Comparison of ENCODE assay signal across 23 cellular contexts in the genomic region with DNA sequence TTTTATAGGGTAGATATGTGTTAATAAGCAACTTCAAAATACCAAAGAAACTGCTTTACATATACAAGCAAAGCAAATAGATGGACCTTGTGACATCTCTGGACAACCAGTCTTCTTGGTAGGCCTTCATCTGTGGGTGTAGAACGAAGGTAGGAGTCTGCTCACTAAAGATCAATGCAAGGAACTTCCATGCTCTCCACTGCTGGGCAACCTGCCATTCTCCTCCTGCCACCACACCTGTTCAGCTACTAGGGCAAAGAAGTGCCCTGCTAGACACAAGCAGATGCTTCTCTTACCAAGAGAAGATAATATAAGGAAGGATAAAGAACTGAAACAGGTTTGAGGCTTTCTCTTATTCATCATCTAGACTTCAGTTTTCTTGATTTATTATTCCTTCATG. TPM values are rescaled to one million over a fixed set of nuclear protein-coding genes. Genes with fewer than 3 reads are reported as not detected.
DNase-seq lines count a peak whose midpoint lies in the region; ATAC-seq, FAIRE-seq and TF ChIP-seq lines count a peak whose summit lies in the region.
"Had no signal": no experiment of that assay in that cellular context is flagged by ENCODE, and none has a peak within 500 bp of the region (broad histone marks: within the 10 kb centered on the region; RNA-seq: fewer than 3 reads in every experiment).

No MANE protein-coding gene starts in this region.

- intact Hi-C loops in IMR-90 (cut with micrococcal nuclease) = no loop called here
- intact Hi-C loops in GM12878 (cut with micrococcal nuclease; ENCODE audit: unreplicated experiment) = no loop called here
- intact Hi-C loops in thyroid gland (cut with DNase I) = no loop called here
- intact Hi-C loops in CD14-positive monocyte (cut with micrococcal nuclease) = loop anchor here (5.0 kb wide), 2 partner anchors 51 to 109 kb away; no protein-coding TSS in a partner anchor
- intact Hi-C loops in activated naive CD4-positive, alpha-beta T cell treated with anti-CD3 and anti-CD28 coated beads for 36 hours (cut with micrococcal nuclease) = no loop called here

- peaks cover 28% of the 10 kb centered on the region for H3K4me1 Mint-ChIP-seq in CD14-positive monocyte
- no peaks in the 10 kb centered on the region for H3K4me1 Mint-ChIP-seq in activated naive CD4-positive, alpha-beta T cell treated with anti-CD3 and anti-CD28 coated beads for 36 hours (ENCODE audit: low read depth)
- H3K4me1 Mint-ChIP-seq: CD4-positive, alpha-beta memory T cell had no signal

- peaks cover 20% of the 10 kb centered on the region for H3K9me1 ChIP-seq in IMR-90 (ENCODE audit: insufficient read depth, low read length)

- no peak for ATAC-seq in IMR-90 (ENCODE audit: low read depth)
- peak; percentile 15; the same call in 2 of the 3 replicates for ATAC-seq in GM12878
- ATAC-seq in HG03280 (IDR thresholded peaks at IDR 0.05; ENCODE audit: unreplicated experiment) = no peak

- H2AFZ ChIP-seq in IMR-90 (replicated peaks; ENCODE audit: low read length, poor library complexity) (no peak overlapping the region), GM12878 (ENCODE audit: control insufficient read depth, low read depth, low read length) (no peak overlapping the region)

- H4K5ac ChIP-seq in IMR-90 (ENCODE audit: low read depth, low read length) = 0 out of 2 replicates have a peak overlapping the region, but pooled peaks have one; percentile 12

- peaks cover 0 to 9% (median 0%) of the 10 kb centered on the region in 3 donors for H3K27me3 Mint-ChIP-seq in CD14-positive monocyte (ENCODE audit: low read depth in 3 of 3)
- H3K27me3 Mint-ChIP-seq in activated naive CD4-positive, alpha-beta T cell treated with anti-CD3 and anti-CD28 coated beads for 36 hours (ENCODE audit: low read depth) = peaks cover 9% of the 10 kb centered on the region

- no peak overlapping the region for H3K27ac ChIP-seq in IMR-90 (ENCODE audit: insufficient read depth, low read length)
- H3K27ac ChIP-seq in GM12878 (ENCODE audit: control insufficient read depth, insufficient read depth) = no peak overlapping the region
- H3K27ac ChIP-seq in thyroid gland = no peak overlapping the region
- H3K27ac ChIP-seq: BLaER1, SJSA1 had no signal

- no peak overlapping the region for H3K56ac ChIP-seq in IMR-90 (ENCODE audit: extremely low read depth, insufficient read depth, low read length)

- H2AK9ac ChIP-seq in IMR-90 (replicated peaks; ENCODE audit: low read depth, low read length, poor library complexity) = no peak overlapping the region

- BruUV-seq in IMR-90 (replicated peaks; lab: Mats Ljungman, UMichigan) = no TSS peak
- BruUV-seq in GM12878 (replicated peaks; lab: Mats Ljungman, UMichigan) = no TSS peak

- H3K9me3 ChIP-seq in IMR-90 (ENCODE audit: control insufficient read depth, insufficient read depth, low read length) = no peaks in the 10 kb centered on the region
- H3K9me3 ChIP-seq in GM12878 (replicated peaks; ENCODE audit: control insufficient read depth, insufficient read depth, low read length) = no peaks in the 10 kb centered on the region
- H3K9me3 ChIP-seq in thyroid gland = no peaks in the 10 kb centered on the region
- H3K9me3 ChIP-seq: BLaER1, Caco-2, SJSA1 had no signal

- H3K23ac ChIP-seq in IMR-90 (ENCODE audit: low read depth, low read length) = 0 out of 2 replicates have a peak overlapping the region, but pooled peaks have one; percentile 29

- H3K79me2 ChIP-seq in GM12878 (ENCODE audit: control insufficient read depth, insufficient read depth, low read length) = no peaks in the 10 kb centered on the region

- no peak for FAIRE-seq in GM12878 (lab: Jason Lieb, UNC)
- FAIRE-seq: G401.6, GM18507, RCC 7860 had no signal

- H4K8ac ChIP-seq in IMR-90 (ENCODE audit: low read depth in 2 of 2, low read length in 2 of 2) = no peak overlapping the region; a peak in 1 of 4 replicates

- no peak overlapping the region for H4K91ac ChIP-seq in IMR-90 (ENCODE audit: insufficient read depth, low read depth, low read length)

- 0 out of 3 replicates have a peak overlapping the region, but pooled peaks have one; percentile 38 for H2BK15ac ChIP-seq in IMR-90 (ENCODE audit: low read depth, low read length)

- CTCF ChIA-PET in IMR-90 (lab: Yijun Ruan, JAX) (no interaction called here), GM12878 (lab: Yijun Ruan, JAX) (no interaction called here)
- CTCF ChIA-PET in activated naive CD4-positive, alpha-beta T cell treated with anti-CD3 and anti-CD28 coated beads for 36 hours (lab: Charles Lee) = no interaction called here

- H2BK5ac ChIP-seq in IMR-90 (ENCODE audit: low read depth, low read length, poor library complexity, severe bottlenecking) = no peak overlapping the region

- H3K18ac ChIP-seq in IMR-90 (ENCODE audit: low read depth, low read length) = no peak overlapping the region

- H3K27ac Mint-ChIP-seq in CD14-positive monocyte = peak overlapping the region in 1 of 7 donors; percentile 38
- H3K27ac Mint-ChIP-seq in activated naive CD4-positive, alpha-beta T cell treated with anti-CD3 and anti-CD28 coated beads for 36 hours = no peak overlapping the region
- H3K27ac Mint-ChIP-seq: CD4-positive, alpha-beta memory T cell had no signal

- TF ChIP-seq RAD21 in IMR-90 (IDR thresholded peaks at IDR 0.05; ENCODE audit: low read length) (no peak), GM12878 (IDR thresholded peaks at IDR 0.05; ENCODE audit: insufficient read depth, low read depth, low read length) (no peak)

- peaks cover 25 to 49% of the 10 kb centered on the region in 2 experiments for H3K79me1 ChIP-seq in IMR-90 (ENCODE audit: low read depth in 1 of 2, low read length in 2 of 2)

- peak overlapping the region; percentile 43; the same call in 1 of the 2 replicates for H2AK5ac ChIP-seq in IMR-90 (ENCODE audit: low read depth, low read length)

- H3K4me3 ChIP-seq in IMR-90 (ENCODE audit: insufficient read depth, low read depth, low read length) (no peak overlapping the region), GM12878 (no peak overlapping the region), thyroid gland (replicated peaks in 1 of 3) (no peak overlapping the region)
- H3K4me3 ChIP-seq: BLaER1, SJSA1 had no signal

- H3K9ac ChIP-seq in IMR-90 (ENCODE audit: low read depth, low read length) (no peak overlapping the region), GM12878 (ENCODE audit: control insufficient read depth, insufficient read depth, low read length) (no peak overlapping the region)
- H3K9ac ChIP-seq: BLaER1 had no signal

- DNase-seq in IMR-90 = no peak
- no peak for DNase-seq in GM12878 (ENCODE audit: low read depth, low spot score)
- peak; percentile 69 for DNase-seq in mucosa of gallbladder (ENCODE audit: low spot score)
- DNase-seq in thyroid gland = peak; percentile 25 to 31
- DNase-seq in CD14-positive monocyte (ENCODE audit: low spot score) = no peak
- DNase-seq in activated naive CD4-positive, alpha-beta T cell treated with anti-CD3 and anti-CD28 coated beads for 36 hours = no peak
- DNase-seq: ACHN; Caco-2; CD4-positive, alpha-beta memory T cell; GOT3; HCEC 1CT; Kasumi-1; NCI-H1092 treated with DMSO at 0.1 percent for 48 hours; NCI-H1436 treated with DMSO at 0.1 percent for 48 hours; NCI-H1930; NCI-H510A; NK-92 treated with Interleukin-12 subunit alpha and Interleukin-12 subunit beta, amount 100 ng/mL, for 24 hours had no signal

- H2BK20ac ChIP-seq in IMR-90 (ENCODE audit: low read depth, low read length) = peak overlapping the region; percentile 41; the same call in 1 of the 2 replicates

- H3K4me1 ChIP-seq in IMR-90 (ENCODE audit: control insufficient read depth, insufficient read depth, low read length) (peaks cover 2% of the 10 kb centered on the region), GM12878 (ENCODE audit: control insufficient read depth, insufficient read depth, low read length) (no peaks in the 10 kb centered on the region), thyroid gland (peaks cover 0 to 3% of the 10 kb centered on the region in 2 donors)
- H3K4me1 ChIP-seq: BLaER1, Caco-2, SJSA1 had no signal

- dilution Hi-C loops in IMR-90 (cut with HindIII; ENCODE audit: low sequenced_read_pairs, unreplicated experiment) = no loop called here

- no peak for TF ChIP-seq EP300 in GM12878 (IDR thresholded peaks at IDR 0.05; ENCODE audit: borderline replicate concordance in 1 of 2, control insufficient read depth in 1 of 2, low read depth in 2 of 2, low read length in 2 of 2)

- H3K36me3 ChIP-seq in IMR-90 (ENCODE audit: control insufficient read depth, insufficient read depth, low read length) = no peaks in the 10 kb centered on the region
- no peaks in the 10 kb centered on the region for H3K36me3 ChIP-seq in GM12878 (ENCODE audit: control insufficient read depth in 2 of 2, insufficient read depth in 2 of 2, low read length in 1 of 2)
- H3K36me3 ChIP-seq in thyroid gland = no peaks in the 10 kb centered on the region
- H3K36me3 ChIP-seq: BLaER1, SJSA1 had no signal

- no CpG with 5 or more reads among the region's 1 CpG for WGBS in IMR-90 (ENCODE audit: extremely low coverage in 2 of 2, insufficient read length in 1 of 2), 2 experiments
- 0% methylated on average over 1 of the region's 1 CpG for WGBS in GM12878 (ENCODE audit: insufficient coverage, insufficient replicate concordance, low lambda C conversion rate, missing lambda C conversion rate)
- WGBS in thyroid gland, 2 donors = 62 to 67% methylated on average over 1 of the region's 1 CpG

- in situ Hi-C loops in IMR-90 (cut with MboI; ENCODE audit: low sequenced_read_pairs) = no loop called here
- in situ Hi-C loops in GM12878 (cut with MboI) = no loop called here

- no peak overlapping the region for H3K4me3 Mint-ChIP-seq in CD14-positive monocyte
- no peak overlapping the region for H3K4me3 Mint-ChIP-seq in activated naive CD4-positive, alpha-beta T cell treated with anti-CD3 and anti-CD28 coated beads for 36 hours
- H3K4me3 Mint-ChIP-seq: CD4-positive, alpha-beta memory T cell had no signal

- POLR2A ChIA-PET in IMR-90 (lab: Charles Lee; ENCODE audit: unreplicated experiment) (no interaction called here), GM12878 (lab: Charles Lee) (interaction anchor here (0.6 kb wide), 1 partner anchor 82 kb away, joined by 7 read pairs; no protein-coding TSS in a partner anchor)

- peaks cover 0 to 2% (median 0%) of the 10 kb centered on the region in 7 donors for H3K9me3 Mint-ChIP-seq in CD14-positive monocyte
- no peaks in the 10 kb centered on the region for H3K9me3 Mint-ChIP-seq in activated naive CD4-positive, alpha-beta T cell treated with anti-CD3 and anti-CD28 coated beads for 36 hours
- H3K9me3 Mint-ChIP-seq: CD4-positive, alpha-beta memory T cell had no signal

- no peak for TF ChIP-seq POLR2A in IMR-90 (IDR thresholded peaks at IDR 0.05; ENCODE audit: low read depth, low read length)
- TF ChIP-seq POLR2A in GM12878 (IDR thresholded peaks at IDR 0.05; ENCODE audit: low read depth, low read length) = no peak
- no peak for TF ChIP-seq POLR2A in thyroid gland (IDR thresholded peaks at IDR 0.05)

- RAD21 ChIA-PET in GM12878 (lab: Charles Lee; ENCODE audit: unreplicated experiment) = no interaction called here

- 0 out of 2 replicates have a peak overlapping the region, but pooled peaks have one; percentile 56 for H3K14ac ChIP-seq in IMR-90 (replicated peaks; ENCODE audit: low read depth, low read length)

- H3K4me2 ChIP-seq in IMR-90 (ENCODE audit: low read depth, low read length) = no peak overlapping the region
- no peak overlapping the region for H3K4me2 ChIP-seq in GM12878 (ENCODE audit: control insufficient read depth, insufficient read depth)
- H3K4me2 ChIP-seq: BLaER1 had no signal

- H2BK120ac ChIP-seq in IMR-90 (ENCODE audit: low read depth, low read length) = 0 out of 2 replicates have a peak overlapping the region, but pooled peaks have one; percentile 3

- H3K27me3 ChIP-seq in IMR-90 (ENCODE audit: control insufficient read depth, insufficient read depth, low read length) = no peaks in the 10 kb centered on the region
- no peaks in the 10 kb centered on the region; a peak in 1 of 4 replicates for H3K27me3 ChIP-seq in GM12878 (replicated peaks in 1 of 2; ENCODE audit: control insufficient read depth in 2 of 2, insufficient read depth in 2 of 2, low read length in 1 of 2)
- H3K27me3 ChIP-seq in thyroid gland = no peaks in the 10 kb centered on the region
- H3K27me3 ChIP-seq: BLaER1, SJSA1 had no signal

- peaks cover 0 to 13% of the 10 kb centered on the region in 2 donors for H3K36me3 Mint-ChIP-seq in CD14-positive monocyte
- H3K36me3 Mint-ChIP-seq in activated naive CD4-positive, alpha-beta T cell treated with anti-CD3 and anti-CD28 coated beads for 36 hours (ENCODE audit: low read depth) = no peaks in the 10 kb centered on the region
- H3K36me3 Mint-ChIP-seq: CD4-positive, alpha-beta memory T cell had no signal

- SMC1A ChIA-PET in GM12878 (lab: Charles Lee; ENCODE audit: uncharacterized antibody, unreplicated experiment) = interaction anchor here (0.5 to 1.0 kb wide), 2 partner anchors 13 to 182 kb away, joined by 3 to 5 read pairs; no protein-coding TSS in a partner anchor

- H4K20me1 ChIP-seq in IMR-90 (ENCODE audit: insufficient read depth, low read length) (no peaks in the 10 kb centered on the region), GM12878 (ENCODE audit: control insufficient read depth, insufficient read depth) (no peaks in the 10 kb centered on the region)
- H4K20me1 ChIP-seq: BLaER1 had no signal

- 0 out of 2 replicates have a peak overlapping the region, but pooled peaks have one; percentile 16 for H3K4ac ChIP-seq in IMR-90 (ENCODE audit: low read depth, low read length)

- TF ChIP-seq CTCF in IMR-90 (conservative IDR thresholded peaks at IDR 0.05; ENCODE audit: low read depth, low read length) (no peak), GM12878 (IDR thresholded peaks at IDR 0.05 in 2 of 3, conservative IDR thresholded peaks at IDR 0.05 in 1 of 3; ENCODE audit: control insufficient read depth in 2 of 3, extremely low read depth in 1 of 3, insufficient read depth in 1 of 3, low read depth in 3 of 3, low read length in 3 of 3) (no peak), thyroid gland (IDR thresholded peaks at IDR 0.05) (no peak), CD14-positive monocyte (IDR thresholded peaks at IDR 0.05) (no peak)

RNA-seq across cellular contexts. Expression of a gene that starts 12.6 kb away (rescaled TPM):
- 21.9 and 23.8 TPM in 2 replicates for total RNA-seq in IMR-90 (2012; rRNA removed)
- polyA plus RNA-seq in IMR-90 (2012; rRNA removed) = 11.2 and 11.5 TPM in 2 replicates
- 5.5 and 9.1 TPM in 2 replicates for polyA plus RNA-seq in IMR-90 (2012; cell fraction: cytosol; rRNA removed)
- polyA plus RNA-seq in IMR-90 (2012; cell fraction: nucleus; rRNA removed; ENCODE audit: low replicate concordance) = 2.9 and 14.1 TPM in 2 replicates
- total RNA-seq in GM12878 (2013; cell fraction: nucleolus; rRNA removed) = not detected in 2 replicates
- total RNA-seq in GM12878 (2014; rRNA removed) = 0.11 TPM in 1 of 2 replicates, not detected in the other
- total RNA-seq in GM12878 (2014; rRNA removed; fragmentation: Illumina TruSeq; extraction: Trizol) = not detected in 2 replicates
- total RNA-seq in GM12878 (2021) = 0.15 and 0.16 TPM in 2 replicates
- not detected for polyA plus RNA-seq in GM12878 (2011; ENCODE audit: low read depth)
- 0.86 and 0.91 TPM in 2 replicates for polyA plus RNA-seq in GM12878 (2011; rRNA removed)
- 0.39 and 0.47 TPM in 2 replicates for polyA plus RNA-seq in GM12878 (2011; cell fraction: cytosol; rRNA removed)
- 0.22 and 0.41 TPM in 2 replicates for polyA plus RNA-seq in GM12878 (2011; cell fraction: nucleus; rRNA removed)
- 0.10 and 0.11 TPM in 2 replicates for polyA plus RNA-seq in GM12878 (2012)
- 0.06 TPM in 1 of 2 replicates, not detected in the other for polyA plus RNA-seq in GM12878 (2014; fragmentation: Illumina TruSeq; extraction: Trizol)
- not detected for polyA plus RNA-seq in GM12878 (2014; fragmentation: Nextera tagmentation; extraction: Ambion mirVana)
- polyA plus RNA-seq in GM12878 (2014; rRNA removed) = not detected in 2 replicates
- under 1 TPM in 1 of 2 experiments, not detected in 1; 0.12 TPM for polyA plus RNA-seq in GM12878 (2016; fragmentation: Nextera tagmentation; extraction: Ambion mirVana)
- polyA minus RNA-seq in GM12878 (2011; rRNA and poly(A)+ RNA removed) = 1.2 and 2.2 TPM in 2 replicates
- 0.62 and 1.2 TPM in 2 replicates for polyA minus RNA-seq in GM12878 (2011; cell fraction: cytosol; rRNA and poly(A)+ RNA removed)
- 0.60 and 1.6 TPM in 2 replicates for polyA minus RNA-seq in GM12878 (2011; cell fraction: nucleus; rRNA and poly(A)+ RNA removed)
- total RNA-seq in mucosa of gallbladder = 13.0 TPM
- 10 to 100 TPM; 20.0 to 27.3 (median 23.7) TPM for total RNA-seq in thyroid gland
- polyA plus RNA-seq in CD14-positive monocyte = 1 to 10 TPM in 1 of 2 donors, under 1 TPM in 1; 0.56 to 2.0 TPM
- total RNA-seq in activated naive CD4-positive, alpha-beta T cell treated with anti-CD3 and anti-CD28 coated beads for 36 hours = under 1 TPM in 1 of 2 experiments, not detected in 1; 0.20 TPM

Comparison
In these comparisons a context has a peak if more than half of its experiments do, and no peak if none do; other contexts are left out.
1. DNase-seq: peak in mucosa of gallbladder (single experiment) and thyroid gland (2 of 2); none in IMR-90 (single experiment), GM12878 (single experiment), CD14-positive monocyte (single experiment) and activated naive CD4-positive, alpha-beta T cell treated with anti-CD3 and anti-CD28 coated beads for 36 hours (single experiment).
2. RNA of a gene that starts 12.6 kb away (total RNA-seq): 20.0 to 27.3 TPM in thyroid gland, 21.9 to 23.8 TPM in IMR-90 and 13.0 TPM in mucosa of gallbladder (single experiment); 0.20 TPM in activated naive CD4-positive, alpha-beta T cell treated with anti-CD3 and anti-CD28 coated beads for 36 hours and 0.11 to 0.16 TPM in GM12878; every median in the first group is over 10 times any median in the second.
3. intact Hi-C loops: an anchor here in CD14-positive monocyte (5.0 kb wide); none called in IMR-90, GM12878, thyroid gland and activated naive CD4-positive, alpha-beta T cell treated with anti-CD3 and anti-CD28 coated beads for 36 hours.